ENCODE assay signal across 1 cellular context in genomic region chr16:67841816-67842508, GRCh38.
A peak's percentile ranks its signal among the peaks of the same experiment; 100 is the strongest.
TF ChIP-seq lines count a peak whose summit lies in the region.

Gene THAP11 (plus strand): TSS chr16:67842320. CDS start chr16:67842555, 235 bp downstream.

TF ChIP-seq in K562, 482 proteins besides CTCF, POLR2A, EP300 and RAD21 (continued from another document):
- TF ChIP-seq ZNF318 (IDR thresholded peaks at IDR 0.05; ENCODE audit: borderline replicate concordance in 1 of 2, low read depth in 1 of 2) (no peak), HNRNPK (IDR thresholded peaks at IDR 0.05; ENCODE audit: low read depth, low read length, poor library complexity, severe bottlenecking) (no peak), TFAP4 (CRISPR knock-in tag; IDR thresholded peaks at IDR 0.05; ENCODE audit: borderline replicate concordance) (peak; percentile 77; the same call in 1 of the 2 replicates), STAT6 (CRISPR knock-in tag; IDR thresholded peaks at IDR 0.05) (no peak), NR2C2 (CRISPR knock-in tag; IDR thresholded peaks at IDR 0.05) (peak; percentile 70), NR2C2 (tag; IDR thresholded peaks at IDR 0.05) (peak; percentile 87), GMEB1 (CRISPR knock-in tag; IDR thresholded peaks at IDR 0.05) (peak; percentile 13; the same call in 1 of the 2 replicates), RNF2 (IDR thresholded peaks at IDR 0.05) (peak; percentile 70), ILK (tag; IDR thresholded peaks at IDR 0.05; ENCODE audit: borderline replicate concordance, low read depth) (no peak), HNRNPL (IDR thresholded peaks at IDR 0.05; ENCODE audit: low read depth, low read length) (0 out of 2 replicates have a peak, but pooled peaks have one; percentile 38), NR3C1 (CRISPR knock-in tag; IDR thresholded peaks at IDR 0.05) (no peak), ZNF512 (tag; IDR thresholded peaks at IDR 0.05) (no peak), POU5F1 (IDR thresholded peaks at IDR 0.05; ENCODE audit: borderline replicate concordance, low read depth, low read length, partially characterized antibody) (no peak), ZNF274 (IDR thresholded peaks at IDR 0.05; ENCODE audit: borderline replicate concordance, low read depth, low read length) (no peak), ZKSCAN1 (IDR thresholded peaks at IDR 0.05; ENCODE audit: low read depth, low read length) (peak; percentile 12; the same call in 1 of the 2 replicates), NONO (IDR thresholded peaks at IDR 0.05; ENCODE audit: low read depth in 2 of 2, low read length in 1 of 2) (peak; percentile 32 to 88; a peak in 2 of 4 replicates)
